23 cellular contexts compared by ENCODE assay signal in the genomic region with DNA sequence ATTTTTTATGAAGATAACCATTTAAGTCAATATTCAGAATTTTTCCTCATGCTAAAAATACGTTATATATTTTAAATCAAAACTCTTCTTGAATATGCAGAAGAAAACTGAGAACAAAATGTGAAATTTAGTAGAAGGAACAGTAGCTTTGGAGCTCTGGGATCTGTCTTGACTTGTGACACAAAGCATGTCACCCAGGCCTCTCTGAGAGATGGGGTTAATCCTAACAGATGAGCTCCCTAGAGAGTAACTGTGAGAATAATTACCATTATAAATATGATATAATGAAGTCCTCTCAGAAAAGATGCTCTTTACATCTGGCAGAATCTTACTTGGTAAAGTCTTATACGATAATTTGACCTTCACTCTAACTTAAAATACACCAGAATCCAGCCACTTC.
"Had no signal": no experiment of that assay in that cellular context is flagged by ENCODE, and none has a peak within 500 bp of the region (broad histone marks: within the 10 kb centered on the region; RNA-seq: fewer than 3 reads in every experiment).

No MANE protein-coding gene starts in this region.

- H3K4me3 ChIP-seq: adrenal gland, ascending aorta, colonic mucosa, heart right ventricle, mucosa of descending colon, pancreas, stomach, suprapubic skin, transverse colon had no signal

- H3K36me3 Mint-ChIP-seq: memory B cell; stimulated activated effector memory CD8-positive, alpha-beta T cell treated with anti-CD3 and anti-CD28 coated beads, Interleukin-12 subunit alpha, Interleukin-12 subunit beta, amount 100 ng/mL, for 72 hours had no signal

- H3K4me3 Mint-ChIP-seq: activated CD4-positive, alpha-beta T cell treated with anti-CD3 and anti-CD28 coated beads, Interleukin-2, amount 10 ng/mL, durations not matched to agents 7 days and 5 days; activated CD8-positive, alpha-beta T cell treated with anti-CD3 and anti-CD28 coated beads, Interleukin-2, amount 10 ng/mL, durations not matched to agents 7 days and 5 days; activated naive CD4-positive, alpha-beta T cell treated with anti-CD3 and anti-CD28 coated beads, Interleukin-2, amount 50 U/mL, for 24 hours; central memory CD8-positive, alpha-beta T cell; memory B cell; nephron progenitor cell; stimulated activated effector memory CD8-positive, alpha-beta T cell treated with anti-CD3 and anti-CD28 coated beads, Interleukin-12 subunit alpha, Interleukin-12 subunit beta, amount 100 ng/mL, for 72 hours had no signal

- H3K27me3 ChIP-seq: adrenal gland, ascending aorta, colonic mucosa, heart right ventricle, pancreas, stomach, suprapubic skin, transverse colon had no signal

- H3K9me3 Mint-ChIP-seq: activated naive CD4-positive, alpha-beta T cell treated with anti-CD3 and anti-CD28 coated beads, Interleukin-2, amount 50 U/mL, for 24 hours; central memory CD8-positive, alpha-beta T cell; nephron progenitor cell; stimulated activated effector memory CD8-positive, alpha-beta T cell treated with anti-CD3 and anti-CD28 coated beads, Interleukin-12 subunit alpha, Interleukin-12 subunit beta, amount 100 ng/mL, for 72 hours had no signal

- ATAC-seq: activated CD8-positive, alpha-beta T cell treated with anti-CD3 and anti-CD28 coated beads, Interleukin-2, amount 10 ng/mL, durations not matched to agents 7 days and 5 days; heart right ventricle; left cardiac atrium; mucosa of descending colon; pancreas; right cardiac atrium; stimulated activated effector memory CD8-positive, alpha-beta T cell treated with anti-CD3 and anti-CD28 coated beads, Interleukin-12 subunit alpha, Interleukin-12 subunit beta, amount 100 ng/mL, for 72 hours had no signal

- DNase-seq: activated CD4-positive, alpha-beta T cell treated with anti-CD3 and anti-CD28 coated beads, Interleukin-2, amount 10 ng/mL, durations not matched to agents 7 days and 5 days; activated CD8-positive, alpha-beta T cell treated with anti-CD3 and anti-CD28 coated beads, Interleukin-2, amount 10 ng/mL, durations not matched to agents 7 days and 5 days; activated gamma-delta T cell treated with Interleukin-2 at 50 U/mL for 16 hours; activated T-cell treated with anti-CD3 and anti-CD28 coated beads, Interleukin-2, amount 50 U/mL, for 1 hour; adrenal gland; colonic mucosa; heart right ventricle; islet precursor cell; left cardiac atrium; mucosa of descending colon; nephron progenitor cell; pancreas; right cardiac atrium; stimulated activated CD4-positive, alpha-beta T cell treated with anti-CD3 and anti-CD28 coated beads, Interleukin-1b, Interleukin-23, amount 100 ng/mL, for 48 hours; stomach; transverse colon had no signal

- H3K4me1 ChIP-seq: ascending aorta, colonic mucosa, pancreas, stomach, suprapubic skin had no signal

- H3K9me3 ChIP-seq: adrenal gland, ascending aorta, colonic mucosa, heart right ventricle, mucosa of descending colon, pancreas, stomach, suprapubic skin, transverse colon had no signal

- H3K36me3 ChIP-seq: adrenal gland, ascending aorta, colonic mucosa, heart right ventricle, pancreas, stomach, suprapubic skin, transverse colon had no signal

- H3K4me1 Mint-ChIP-seq: central memory CD8-positive, alpha-beta T cell; memory B cell; nephron progenitor cell; stimulated activated effector memory CD8-positive, alpha-beta T cell treated with anti-CD3 and anti-CD28 coated beads, Interleukin-12 subunit alpha, Interleukin-12 subunit beta, amount 100 ng/mL, for 72 hours had no signal

- H3K27ac ChIP-seq: adrenal gland, ascending aorta, colonic mucosa, epithelial cell of prostate, heart right ventricle, pancreas, stomach, suprapubic skin, transverse colon had no signal

- H3K27me3 Mint-ChIP-seq: activated CD4-positive, alpha-beta T cell treated with anti-CD3 and anti-CD28 coated beads, Interleukin-2, amount 10 ng/mL, durations not matched to agents 7 days and 5 days; activated naive CD4-positive, alpha-beta T cell treated with anti-CD3 and anti-CD28 coated beads, Interleukin-2, amount 50 U/mL, for 24 hours; central memory CD8-positive, alpha-beta T cell had no signal

- H3K27ac Mint-ChIP-seq: activated CD4-positive, alpha-beta T cell treated with anti-CD3 and anti-CD28 coated beads, Interleukin-2, amount 10 ng/mL, durations not matched to agents 7 days and 5 days; activated CD8-positive, alpha-beta T cell treated with anti-CD3 and anti-CD28 coated beads, Interleukin-2, amount 10 ng/mL, durations not matched to agents 7 days and 5 days; activated naive CD4-positive, alpha-beta T cell treated with anti-CD3 and anti-CD28 coated beads, Interleukin-2, amount 50 U/mL, for 24 hours; memory B cell; stimulated activated effector memory CD8-positive, alpha-beta T cell treated with anti-CD3 and anti-CD28 coated beads, Interleukin-12 subunit alpha, Interleukin-12 subunit beta, amount 100 ng/mL, for 72 hours had no signal
